Comparison of ENCODE assay signal across 21 cellular contexts in the genomic region with DNA sequence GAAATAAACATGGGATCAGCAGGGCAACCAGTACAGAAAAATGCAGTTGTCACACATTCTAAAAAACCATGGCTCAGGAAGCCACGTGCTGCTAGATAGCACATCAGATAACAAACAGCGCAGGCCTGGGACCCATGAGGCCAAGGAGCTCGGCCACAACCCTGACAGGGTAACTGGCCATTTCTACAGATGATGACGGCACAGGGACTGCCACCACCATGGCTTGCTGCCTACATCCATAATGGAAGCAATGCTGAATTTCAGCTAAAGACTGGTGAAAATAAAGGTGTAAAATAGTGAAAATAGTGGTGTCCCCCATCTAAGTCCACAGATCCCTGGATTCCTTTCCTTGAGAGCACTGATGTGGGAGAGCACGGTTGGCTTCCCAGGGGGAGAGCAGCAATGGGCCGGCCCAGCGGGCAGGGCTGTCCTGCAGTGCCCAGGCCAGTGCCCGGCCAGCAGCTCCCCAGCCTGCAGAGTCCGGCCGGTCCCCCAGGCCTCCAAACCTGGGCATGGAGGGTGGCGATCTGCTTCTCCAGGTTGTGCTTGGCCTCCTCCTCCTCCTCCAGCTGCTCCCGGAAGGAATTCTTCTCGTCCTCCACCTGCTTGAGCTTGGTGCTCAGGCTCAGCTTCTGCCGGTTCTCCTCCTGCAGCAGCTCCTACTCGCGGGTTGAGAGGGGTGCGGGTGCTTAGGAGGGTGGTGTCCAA. TPM values are rescaled to one million over a fixed set of nuclear protein-coding genes. Genes with fewer than 3 reads are reported as not detected.
DNase-seq lines count a peak whose midpoint lies in the region; ATAC-seq and TF ChIP-seq lines count a peak whose summit lies in the region.
"Had no signal": no experiment of that assay in that cellular context is flagged by ENCODE, and none has a peak within 500 bp of the region (broad histone marks: within the 10 kb centered on the region; RNA-seq: fewer than 3 reads in every experiment).

No MANE protein-coding gene starts in this region.

- peaks cover 88% of the 10 kb centered on the region for H3K36me3 Mint-ChIP-seq in activated CD8-positive, alpha-beta T cell treated with anti-CD3 and anti-CD28 coated beads, Interleukin-2, amount 10 ng/mL, durations not matched to agents 7 days and 5 days (ENCODE audit: low read depth)
- peaks cover 85% of the 10 kb centered on the region for H3K36me3 Mint-ChIP-seq in activated CD8-positive, alpha-beta T cell treated with anti-CD3 and anti-CD28 coated beads for 36 hours (ENCODE audit: low read depth)
- H3K36me3 Mint-ChIP-seq in effector memory CD8-positive, alpha-beta T cell (ENCODE audit: insufficient read depth): peaks cover 96% of the 10 kb centered on the region

- no peak overlapping the region for H2AFZ ChIP-seq in osteoblast (ENCODE audit: low read length)
- no peak overlapping the region for H2AFZ ChIP-seq in smooth muscle cell (ENCODE audit: low read depth)

- H3K9me3 ChIP-seq in osteoblast (ENCODE audit: low read depth, low read length) (no peaks in the 10 kb centered on the region), smooth muscle cell (replicated peaks; ENCODE audit: low read depth) (no peaks in the 10 kb centered on the region)
- H3K9me3 ChIP-seq: A549, SJSA1, thyroid gland had no signal

- H3K27ac Mint-ChIP-seq in activated CD8-positive, alpha-beta T cell treated with anti-CD3 and anti-CD28 coated beads, Interleukin-2, amount 10 ng/mL, durations not matched to agents 7 days and 5 days: peak overlapping the region; percentile 9
- no peak overlapping the region for H3K27ac Mint-ChIP-seq in activated CD8-positive, alpha-beta T cell treated with anti-CD3 and anti-CD28 coated beads for 36 hours
- peak overlapping the region; percentile 28 to 95 for H3K27ac Mint-ChIP-seq in effector memory CD8-positive, alpha-beta T cell
- H3K27ac Mint-ChIP-seq: nephron; stimulated activated memory B cell treated with anti-CD40 and anti-IgM and Interleukin-4, amounts not matched to agents 10 μg/mL and 1 μg/mL and 100 μg/mL, for 72 hours had no signal

- no peaks in the 10 kb centered on the region for H3K27me3 Mint-ChIP-seq in activated CD8-positive, alpha-beta T cell treated with anti-CD3 and anti-CD28 coated beads, Interleukin-2, amount 10 ng/mL, durations not matched to agents 7 days and 5 days (ENCODE audit: low read depth)
- no peaks in the 10 kb centered on the region for H3K27me3 Mint-ChIP-seq in activated CD8-positive, alpha-beta T cell treated with anti-CD3 and anti-CD28 coated beads for 36 hours
- no peaks in the 10 kb centered on the region for H3K27me3 Mint-ChIP-seq in effector memory CD8-positive, alpha-beta T cell
- H3K27me3 Mint-ChIP-seq: memory B cell; stimulated activated memory B cell treated with anti-CD40 and anti-IgM and Interleukin-4, amounts not matched to agents 10 μg/mL and 1 μg/mL and 100 μg/mL, for 72 hours had no signal

- no peak overlapping the region for H3K9ac ChIP-seq in smooth muscle cell (ENCODE audit: low read depth)

- H3K79me2 ChIP-seq in osteoblast (ENCODE audit: insufficient read depth, low read length) (peaks cover 79% of the 10 kb centered on the region), smooth muscle cell (ENCODE audit: low read depth) (peaks cover 42% of the 10 kb centered on the region)

- H3K27ac ChIP-seq in osteoblast (ENCODE audit: low read depth, low read length) (no peak overlapping the region), caudate nucleus (ENCODE audit: low read depth, low read length) (no peak overlapping the region), smooth muscle cell (ENCODE audit: low read depth) (no peak overlapping the region)
- H3K27ac ChIP-seq: A549, SJSA1, thyroid gland had no signal

- intact Hi-C loops in activated CD8-positive, alpha-beta T cell treated with anti-CD3 and anti-CD28 coated beads for 36 hours (cut with micrococcal nuclease): no loop called here

- in situ Hi-C loops in GM18951 (cut with MboI; ENCODE audit: low sequenced_read_pairs, unreplicated experiment): no loop called here

- WGBS in smooth muscle cell (ENCODE audit: low lambda C conversion rate): 97% methylated on average over 17 of the region's 17 CpGs

- POLR2A ChIA-PET in activated CD8-positive, alpha-beta T cell treated with anti-CD3 and anti-CD28 coated beads, Interleukin-2, amount 10 ng/mL, durations not matched to agents 7 days and 5 days (lab: Charles Lee): interaction anchor here (1.0 kb wide), 1 partner anchor 15 kb away, joined by 3 read pairs; no protein-coding TSS in a partner anchor
- POLR2A ChIA-PET in activated CD8-positive, alpha-beta T cell treated with anti-CD3 and anti-CD28 coated beads for 36 hours (lab: Charles Lee): interaction anchor here (1.5 to 2.7 kb wide), 3 partner anchors 12 to 36 kb away, joined by 6 to 9 read pairs (median 8); no protein-coding TSS in a partner anchor

- DNase-seq in activated CD8-positive, alpha-beta T cell treated with anti-CD3 and anti-CD28 coated beads, Interleukin-2, amount 10 ng/mL, durations not matched to agents 7 days and 5 days: no peak
- DNase-seq in activated CD8-positive, alpha-beta T cell treated with anti-CD3 and anti-CD28 coated beads for 36 hours: no peak
- DNase-seq in effector memory CD8-positive, alpha-beta T cell: no peak
- DNase-seq in osteoblast (ENCODE audit: insufficient read length, low spot score, missing footprints) (peak; percentile 82), caudate nucleus (lab: John Stamatoyannopoulos, UW) (no peak), GF-D8 (lab: John Stamatoyannopoulos, UW) (no peak), smooth muscle cell (lab: John Stamatoyannopoulos, UW; ENCODE audit: unreplicated experiment) (no peak)
- DNase-seq: activated CD8-positive, alpha-beta memory T cell treated with anti-CD3 and anti-CD28 coated beads, Interleukin-2, amount 50 U/mL, for 48 hours; C1 segment of cervical spinal cord; NCI-H1417 treated with DMSO at 0.1 percent for 48 hours; NCI-H2171 treated with DMSO at 0.1 percent for 48 hours; NCI-H774; PC-3; stimulated activated CD4-positive, alpha-beta T cell treated with anti-CD3 and anti-CD28 coated beads, Interleukin-12 subunit alpha, Interleukin-12 subunit beta, amount 100 ng/mL, for 4 hours; thyroid gland had no signal

- H3K27me3 ChIP-seq in osteoblast (ENCODE audit: insufficient read depth, low read length): no peaks in the 10 kb centered on the region
- H3K27me3 ChIP-seq in smooth muscle cell (ENCODE audit: low read depth): no peaks in the 10 kb centered on the region
- H3K27me3 ChIP-seq: SJSA1, thyroid gland had no signal

- no peak for ATAC-seq in activated CD8-positive, alpha-beta T cell treated with anti-CD3 and anti-CD28 coated beads, Interleukin-2, amount 10 ng/mL, durations not matched to agents 7 days and 5 days
- no peak for ATAC-seq in activated CD8-positive, alpha-beta T cell treated with anti-CD3 and anti-CD28 coated beads for 36 hours
- ATAC-seq in effector memory CD8-positive, alpha-beta T cell (replicated peaks): no peak
- ATAC-seq: A549, PC-3 had no signal

- TF ChIP-seq POLR2A in GM18951 (IDR thresholded peaks at IDR 0.05; ENCODE audit: extremely low read depth, insufficient read depth, insufficient read length): peak; percentile 14

- TF ChIP-seq CTCF in activated CD8-positive, alpha-beta T cell treated with anti-CD3 and anti-CD28 coated beads for 36 hours (IDR thresholded peaks at IDR 0.05): no peak
- no peak for TF ChIP-seq CTCF in osteoblast (IDR thresholded peaks at IDR 0.05; ENCODE audit: extremely low read depth, low read depth, low read length)
- TF ChIP-seq CTCF in smooth muscle cell (IDR thresholded peaks at IDR 0.05; ENCODE audit: borderline replicate concordance, insufficient read depth, poor library complexity, severe bottlenecking): no peak

- no peak overlapping the region for H3K4me2 ChIP-seq in osteoblast (ENCODE audit: insufficient read depth, low read length)
- no peak overlapping the region for H3K4me2 ChIP-seq in smooth muscle cell
- H3K4me2 ChIP-seq: A549 had no signal

- H3K4me1 ChIP-seq in osteoblast (ENCODE audit: insufficient read depth, low read length): no peaks in the 10 kb centered on the region
- no peaks in the 10 kb centered on the region for H3K4me1 ChIP-seq in smooth muscle cell (ENCODE audit: low read depth)
- H3K4me1 ChIP-seq: A549, SJSA1, thyroid gland had no signal

- H4K20me1 ChIP-seq in osteoblast (ENCODE audit: insufficient read depth, low read length) (peaks cover 76% of the 10 kb centered on the region), smooth muscle cell (ENCODE audit: low read depth) (peaks cover 85% of the 10 kb centered on the region)

- H3K36me3 ChIP-seq in osteoblast (ENCODE audit: insufficient read depth, low read length) (peaks cover 88% of the 10 kb centered on the region), smooth muscle cell (ENCODE audit: low read depth) (peaks cover 39% of the 10 kb centered on the region)

- H3K4me3 ChIP-seq in osteoblast (ENCODE audit: insufficient read depth, low read length): no peak overlapping the region
- no peak overlapping the region for H3K4me3 ChIP-seq in smooth muscle cell
- H3K4me3 ChIP-seq: A549, SJSA1, thyroid gland had no signal

- CTCF ChIA-PET in activated CD8-positive, alpha-beta T cell treated with anti-CD3 and anti-CD28 coated beads, Interleukin-2, amount 10 ng/mL, durations not matched to agents 7 days and 5 days (lab: Charles Lee): interaction anchor here (1.1 to 2.6 kb wide), 4 partner anchors 9 to 193 kb away, joined by 4 to 10 read pairs (median 8); no protein-coding TSS in a partner anchor
- CTCF ChIA-PET in activated CD8-positive, alpha-beta T cell treated with anti-CD3 and anti-CD28 coated beads for 36 hours (lab: Charles Lee): interaction anchor here (0.8 to 2.5 kb wide), 5 partner anchors 9 to 177 kb away, joined by 3 to 15 read pairs (median 4); no protein-coding TSS in a partner anchor

- H3K4me3 Mint-ChIP-seq in activated CD8-positive, alpha-beta T cell treated with anti-CD3 and anti-CD28 coated beads, Interleukin-2, amount 10 ng/mL, durations not matched to agents 7 days and 5 days: no peak overlapping the region
- no peak overlapping the region for H3K4me3 Mint-ChIP-seq in activated CD8-positive, alpha-beta T cell treated with anti-CD3 and anti-CD28 coated beads for 36 hours
- no peak overlapping the region for H3K4me3 Mint-ChIP-seq in effector memory CD8-positive, alpha-beta T cell
- H3K4me3 Mint-ChIP-seq: memory B cell; nephron; stimulated activated memory B cell treated with anti-CD40 and anti-IgM and Interleukin-4, amounts not matched to agents 10 μg/mL and 1 μg/mL and 100 μg/mL, for 72 hours had no signal

- peaks cover 69% of the 10 kb centered on the region for H3F3A ChIP-seq in smooth muscle cell (ENCODE audit: low read depth)

- no peaks in the 10 kb centered on the region for H3K9me3 Mint-ChIP-seq in activated CD8-positive, alpha-beta T cell treated with anti-CD3 and anti-CD28 coated beads, Interleukin-2, amount 10 ng/mL, durations not matched to agents 7 days and 5 days (ENCODE audit: insufficient read depth)
- no peaks in the 10 kb centered on the region for H3K9me3 Mint-ChIP-seq in activated CD8-positive, alpha-beta T cell treated with anti-CD3 and anti-CD28 coated beads for 36 hours
- no peaks in the 10 kb centered on the region for H3K9me3 Mint-ChIP-seq in effector memory CD8-positive, alpha-beta T cell
- H3K9me3 Mint-ChIP-seq: memory B cell; nephron; stimulated activated memory B cell treated with anti-CD40 and anti-IgM and Interleukin-4, amounts not matched to agents 10 μg/mL and 1 μg/mL and 100 μg/mL, for 72 hours had no signal

- peaks cover 61% of the 10 kb centered on the region for H3K4me1 Mint-ChIP-seq in activated CD8-positive, alpha-beta T cell treated with anti-CD3 and anti-CD28 coated beads, Interleukin-2, amount 10 ng/mL, durations not matched to agents 7 days and 5 days (ENCODE audit: low read depth)
- H3K4me1 Mint-ChIP-seq in activated CD8-positive, alpha-beta T cell treated with anti-CD3 and anti-CD28 coated beads for 36 hours (ENCODE audit: low read depth): peaks cover 31% of the 10 kb centered on the region
- peaks cover 32 to 51% of the 10 kb centered on the region in 2 donors for H3K4me1 Mint-ChIP-seq in effector memory CD8-positive, alpha-beta T cell (ENCODE audit: low read depth in 2 of 2)
- H3K4me1 Mint-ChIP-seq: memory B cell, nephron had no signal

RNA-seq across cellular contexts. Expression of a gene that starts 40.0 kb away (rescaled TPM):
- 10 to 100 TPM; 37.4 to 38.2 TPM for total RNA-seq in activated CD8-positive, alpha-beta T cell treated with anti-CD3 and anti-CD28 coated beads, Interleukin-2, amount 10 ng/mL, durations not matched to agents 7 days and 5 days
- total RNA-seq in activated CD8-positive, alpha-beta T cell treated with anti-CD3 and anti-CD28 coated beads for 36 hours: 10 to 100 TPM; 13.8 to 17.1 TPM
- total RNA-seq in osteoblast (34.8 and 38.7 TPM in 2 replicates), smooth muscle cell (not detected in 2 replicates)
- polyA plus RNA-seq in smooth muscle cell: 0.62 and 4.9 TPM in 2 replicates
- total RNA-seq: PC-3 had no signal

RNA-seq across cellular contexts. Expression of a gene that starts 53.6 kb away (rescaled TPM):
- total RNA-seq in activated CD8-positive, alpha-beta T cell treated with anti-CD3 and anti-CD28 coated beads, Interleukin-2, amount 10 ng/mL, durations not matched to agents 7 days and 5 days: 10 to 100 TPM; 62.4 TPM
- 10 to 100 TPM; 45.4 to 49.7 TPM for total RNA-seq in activated CD8-positive, alpha-beta T cell treated with anti-CD3 and anti-CD28 coated beads for 36 hours
- total RNA-seq in osteoblast (50.7 and 56.1 TPM in 2 replicates), smooth muscle cell (12.2 and 14.7 TPM in 2 replicates)
- polyA plus RNA-seq in smooth muscle cell: 8.0 and 9.2 TPM in 2 replicates

Comparison
In these comparisons a context has a peak if more than half of its experiments do, and no peak if none do; other contexts are left out.
1. RNA of a gene that starts 40.0 kb away (total RNA-seq): 34.8 to 38.7 TPM in osteoblast, 37.4 to 38.2 TPM in activated CD8-positive, alpha-beta T cell treated with anti-CD3 and anti-CD28 coated beads, Interleukin-2, amount 10 ng/mL, durations not matched to agents 7 days and 5 days and 13.8 to 17.1 TPM in activated CD8-positive, alpha-beta T cell treated with anti-CD3 and anti-CD28 coated beads for 36 hours; not detected in smooth muscle cell; every median in the first group is over 10 times any median in the second.